ENCODE assay signal across 15 cellular contexts in genomic region chrX:53882331-53882730, GRCh38.
DNase-seq lines count a peak whose midpoint lies in the region; ATAC-seq, FAIRE-seq and TF ChIP-seq lines count a peak whose summit lies in the region.
"Had no signal": no experiment of that assay in that cellular context is flagged by ENCODE, and none has a peak within 500 bp of the region (broad histone marks: within the 10 kb centered on the region; RNA-seq: fewer than 3 reads in every experiment).

No MANE protein-coding gene starts in this region.

- ATAC-seq in left ventricle myocardium superior, result peak; percentile 26
- no peak for ATAC-seq in GM18502 (IDR thresholded peaks at IDR 0.05; ENCODE audit: poor library complexity, unreplicated experiment)
- ATAC-seq: psoas muscle had no signal

- H3K9me3 ChIP-seq in left ventricle myocardium inferior (replicated peaks) (no peaks in the 10 kb centered on the region), astrocyte (ENCODE audit: insufficient read depth, low read depth, low read length) (no peaks in the 10 kb centered on the region)

- no peak overlapping the region for H3K9ac ChIP-seq in astrocyte (ENCODE audit: low read length)

- H3K4me2 ChIP-seq in astrocyte (ENCODE audit: low read length), result no peak overlapping the region

- H3K4me1 Mint-ChIP-seq in astrocyte (ENCODE audit: low read depth, unreplicated experiment), result peaks cover 4% of the 10 kb centered on the region
- H3K4me1 Mint-ChIP-seq: activated CD4-positive, alpha-beta T cell treated with anti-CD3 and anti-CD28 coated beads, Interleukin-2, amount 10 ng/mL, durations not matched to agents 7 days and 5 days had no signal

- H2AFZ ChIP-seq in astrocyte (ENCODE audit: low read depth, low read length), result no peak overlapping the region

- no peak for DNase-seq in left ventricle myocardium superior
- no peak for DNase-seq in left ventricle myocardium inferior
- DNase-seq in astrocyte (ENCODE audit: low read depth), result peak; percentile 74
- DNase-seq in islet precursor cell, result peak; percentile 82
- no peak for DNase-seq in GM10266 (ENCODE audit: extremely low spot score)
- no peak for DNase-seq in dermis blood vessel endothelial cell
- DNase-seq in NCI-H748 (lab: John Stamatoyannopoulos, UW; ENCODE audit: unreplicated experiment), result no peak
- DNase-seq: activated CD4-positive, alpha-beta T cell treated with anti-CD3 and anti-CD28 coated beads, Interleukin-2, amount 10 ng/mL, durations not matched to agents 7 days and 5 days; activated effector memory CD4-positive, alpha-beta T cell treated with Interleukin-2 at 50 U/mL for 16 hours; GDM1; NCI-H1694; psoas muscle; substantia nigra had no signal

- H3K27me3 ChIP-seq in left ventricle myocardium inferior (ENCODE audit: low read depth), result no peaks in the 10 kb centered on the region
- no peaks in the 10 kb centered on the region for H3K27me3 ChIP-seq in astrocyte (ENCODE audit: insufficient read depth, low read length)

- FAIRE-seq in astrocyte (lab: Jason Lieb, UNC), result no peak

- H3K4me3 ChIP-seq in left ventricle myocardium inferior (no peak overlapping the region), astrocyte (ENCODE audit: insufficient read depth, low read depth, low read length) (no peak overlapping the region)
- H3K4me3 ChIP-seq: psoas muscle had no signal

- H3K27ac ChIP-seq in left ventricle myocardium inferior (replicated peaks), result no peak overlapping the region
- no peak overlapping the region for H3K27ac ChIP-seq in astrocyte (ENCODE audit: low read depth, low read length)
- H3K27ac ChIP-seq: psoas muscle had no signal

- H3K36me3 ChIP-seq in left ventricle myocardium inferior (no peaks in the 10 kb centered on the region), astrocyte (ENCODE audit: insufficient read depth, low read length) (no peaks in the 10 kb centered on the region)

- H3K36me3 Mint-ChIP-seq in astrocyte (ENCODE audit: low read depth, unreplicated experiment), result no peaks in the 10 kb centered on the region
- H3K36me3 Mint-ChIP-seq: mesothelial cell of epicardium had no signal

- intact Hi-C loops in left ventricle myocardium superior (cut with micrococcal nuclease), result no loop called here
- intact Hi-C loops in left ventricle myocardium inferior (cut with micrococcal nuclease), result no loop called here

- no peaks in the 10 kb centered on the region for H3K79me2 ChIP-seq in astrocyte (ENCODE audit: insufficient read depth, low read length)

- no peaks in the 10 kb centered on the region for H3K27me3 Mint-ChIP-seq in astrocyte (ENCODE audit: low read depth, unreplicated experiment)

- H3K9me3 Mint-ChIP-seq in astrocyte (ENCODE audit: unreplicated experiment), result peaks cover under 1% of the 10 kb centered on the region

- no peaks in the 10 kb centered on the region for H3K4me1 ChIP-seq in left ventricle myocardium inferior
- no peaks in the 10 kb centered on the region for H3K4me1 ChIP-seq in astrocyte (ENCODE audit: insufficient read depth, low read length)
- H3K4me1 ChIP-seq: psoas muscle had no signal

- H3K4me3 Mint-ChIP-seq in astrocyte (ENCODE audit: unreplicated experiment), result no peak overlapping the region
- H3K4me3 Mint-ChIP-seq: activated CD4-positive, alpha-beta T cell treated with anti-CD3 and anti-CD28 coated beads, Interleukin-2, amount 10 ng/mL, durations not matched to agents 7 days and 5 days; mesothelial cell of epicardium had no signal

- no peak for TF ChIP-seq CTCF in left ventricle myocardium inferior (IDR thresholded peaks at IDR 0.05; ENCODE audit: borderline replicate concordance)
- no peak for TF ChIP-seq CTCF in astrocyte (IDR thresholded peaks at IDR 0.05; ENCODE audit: insufficient read depth, low read depth, low read length)
- TF ChIP-seq CTCF in GM10266 (IDR thresholded peaks at IDR 0.05; ENCODE audit: control insufficient read depth, insufficient read depth, low read depth, missing control alignments), result no peak

- peak overlapping the region; percentile 82 for H3K27ac Mint-ChIP-seq in astrocyte (ENCODE audit: unreplicated experiment)
- H3K27ac Mint-ChIP-seq: activated CD4-positive, alpha-beta T cell treated with anti-CD3 and anti-CD28 coated beads, Interleukin-2, amount 10 ng/mL, durations not matched to agents 7 days and 5 days; mesothelial cell of epicardium had no signal

- H4K20me1 ChIP-seq in astrocyte (ENCODE audit: insufficient read depth, low read length), result no peaks in the 10 kb centered on the region

Comparison
In these comparisons a context has a peak if more than half of its experiments do, and no peak if none do; other contexts are left out.
1. DNase-seq: peak in astrocyte (single experiment) and islet precursor cell (single experiment); none in left ventricle myocardium superior (single experiment), left ventricle myocardium inferior (single experiment), GM10266 (single experiment), dermis blood vessel endothelial cell (single experiment) and NCI-H748 (single experiment).